In the genomic region with DNA sequence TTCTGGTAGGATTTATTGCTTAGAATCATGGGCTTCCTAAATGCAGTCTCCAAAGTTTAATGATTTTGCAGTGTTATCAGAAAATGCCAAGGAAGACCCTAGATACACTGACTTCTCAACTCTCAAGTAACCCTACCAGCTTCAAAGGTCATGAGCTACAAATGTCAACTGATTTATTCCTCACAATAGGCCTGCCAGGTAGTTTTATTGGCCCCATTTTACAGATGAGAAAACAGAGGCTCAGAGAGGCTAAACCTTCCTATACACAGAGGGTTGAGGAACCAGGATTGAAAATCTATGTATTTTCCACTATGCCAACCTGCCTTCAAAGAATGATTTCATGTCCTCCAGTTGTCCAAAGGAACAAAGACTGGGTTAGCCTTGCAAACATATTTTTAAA, we compare ENCODE assay signal across 18 cellular contexts.
A peak's percentile ranks its signal among the peaks of the same experiment; 100 is the strongest.
DNase-seq lines count a peak whose midpoint lies in the region; ATAC-seq and TF ChIP-seq lines count a peak whose summit lies in the region.
"Had no signal": no experiment of that assay in that cellular context is flagged by ENCODE, and none has a peak within 500 bp of the region (broad histone marks: within the 10 kb centered on the region; RNA-seq: fewer than 3 reads in every experiment).

No MANE protein-coding gene starts in this region.

- H3K4me3 ChIP-seq in GM23338 (peak overlapping the region; percentile 33), HUES64 (ENCODE audit: low read length) (peak overlapping the region; percentile 12), endodermal cell (ENCODE audit: low read length) (peak overlapping the region; percentile 64), iPS-20b (ENCODE audit: low read length) (peak overlapping the region; percentile 2; the same call in 1 of the 2 replicates)
- H3K4me3 ChIP-seq: A549, HAP-1 had no signal

- H3K4me1 Mint-ChIP-seq in GM23338 (peaks cover 47% of the 10 kb centered on the region), endodermal cell (peaks cover 22% of the 10 kb centered on the region)

- H3K27ac ChIP-seq in GM23338 (ENCODE audit: low read depth) (peak overlapping the region; percentile 87), HUES64 (ENCODE audit: low read depth, low read length) (peak overlapping the region; percentile 50; the same call in 1 of the 2 replicates), endodermal cell (ENCODE audit: low read depth, low read length) (no peak overlapping the region), iPS-20b (ENCODE audit: low read length) (no peak overlapping the region)
- H3K27ac ChIP-seq: 22Rv1, A549, C4-2B, HL-60 had no signal

- H3K4me3 Mint-ChIP-seq in GM23338 (peak overlapping the region; percentile 57; the same call in 1 of the 3 replicates), endodermal cell (peak overlapping the region; percentile 24)
- H3K4me3 Mint-ChIP-seq: CD4-positive, alpha-beta T cell had no signal

- peaks cover 21% of the 10 kb centered on the region for H3F3A ChIP-seq in GM23338 (replicated peaks; ENCODE audit: low read depth)

- H2AFZ ChIP-seq in GM23338: no peak overlapping the region

- peaks cover 57% of the 10 kb centered on the region for H3K4me1 ChIP-seq in GM23338 (ENCODE audit: insufficient read depth)
- H3K4me1 ChIP-seq in HUES64 (ENCODE audit: insufficient read depth, low read length): peaks cover 16% of the 10 kb centered on the region
- H3K4me1 ChIP-seq in endodermal cell (ENCODE audit: control insufficient read depth, insufficient read depth, low read length): no peaks in the 10 kb centered on the region
- H3K4me1 ChIP-seq in iPS-20b (ENCODE audit: insufficient read depth, low read length): peaks cover 21% of the 10 kb centered on the region; the same call in 1 of the 2 replicates
- H3K4me1 ChIP-seq: A549, Caco-2, HAP-1 had no signal

- DNase-seq in GM23338 (ENCODE audit: low spot score) (no peak), endodermal cell (no peak), hippocampal formation (lab: John Stamatoyannopoulos, UW) (no peak), erythroblast (lab: John Stamatoyannopoulos, UW) (no peak)
- DNase-seq: AML-193; Caco-2; CD4-positive, alpha-beta T cell; DMS79; GDM1; GOT3 had no signal

- TF ChIP-seq CTCF in GM23338 (conservative IDR thresholded peaks at IDR 0.05; ENCODE audit: low read depth in 2 of 2): no peak
- no peak for TF ChIP-seq CTCF in endodermal cell (conservative IDR thresholded peaks at IDR 0.05)

- H3K27me3 Mint-ChIP-seq in GM23338 (ENCODE audit: insufficient read depth, low read depth, poor library complexity) (peaks cover 15% of the 10 kb centered on the region), endodermal cell (ENCODE audit: insufficient read depth) (no peaks in the 10 kb centered on the region)

- no peak overlapping the region for H3K27ac Mint-ChIP-seq in GM23338
- peak overlapping the region; percentile 16 for H3K27ac Mint-ChIP-seq in endodermal cell
- H3K27ac Mint-ChIP-seq: CD4-positive, alpha-beta T cell had no signal

- H3K36me3 Mint-ChIP-seq in GM23338 (ENCODE audit: low read depth) (peaks cover 27% of the 10 kb centered on the region), endodermal cell (ENCODE audit: low read depth) (peaks cover 15% of the 10 kb centered on the region)

- peak overlapping the region; percentile 28 for H3K4me2 ChIP-seq in GM23338
- H3K4me2 ChIP-seq: A549 had no signal

- H4K20me1 ChIP-seq in GM23338 (replicated peaks; ENCODE audit: insufficient read depth): no peaks in the 10 kb centered on the region; the same call in 1 of the 2 replicates

- TF ChIP-seq POLR2A in erythroblast (IDR thresholded peaks at IDR 0.05; ENCODE audit: low read length): no peak

- no peaks in the 10 kb centered on the region for H3K27me3 ChIP-seq in GM23338 (ENCODE audit: insufficient read depth)
- H3K27me3 ChIP-seq in HUES64 (ENCODE audit: insufficient read depth, low read length): no peaks in the 10 kb centered on the region
- no peaks in the 10 kb centered on the region for H3K27me3 ChIP-seq in endodermal cell (ENCODE audit: control insufficient read depth, insufficient read depth, low read length, poor library complexity, severe bottlenecking)
- no peaks in the 10 kb centered on the region for H3K27me3 ChIP-seq in iPS-20b (ENCODE audit: insufficient read depth, low read length)

- H3K9me3 ChIP-seq in HUES64 (ENCODE audit: insufficient read depth, low read depth, low read length) (no peaks in the 10 kb centered on the region), endodermal cell (ENCODE audit: control insufficient read depth, low read length) (no peaks in the 10 kb centered on the region), iPS-20b (ENCODE audit: insufficient read depth, low read depth, low read length) (no peaks in the 10 kb centered on the region)
- H3K9me3 ChIP-seq: A549, Caco-2, HAP-1 had no signal

- ATAC-seq in GM23338 (no peak), HG03280 (IDR thresholded peaks at IDR 0.05; ENCODE audit: unreplicated experiment) (no peak)
- ATAC-seq: A549 had no signal

- no peaks in the 10 kb centered on the region for H3K9me2 ChIP-seq in GM23338 (ENCODE audit: insufficient read depth)

- H3K9me3 Mint-ChIP-seq in GM23338 (0 out of 3 replicates have a peak, but pooled peaks cover 2% of the 10 kb centered on the region), endodermal cell (no peaks in the 10 kb centered on the region)
- H3K9me3 Mint-ChIP-seq: CD4-positive, alpha-beta T cell had no signal

- H3K36me3 ChIP-seq in GM23338 (ENCODE audit: insufficient read depth): peaks cover 5% of the 10 kb centered on the region; the same call in 1 of the 2 replicates
- peaks cover 37% of the 10 kb centered on the region for H3K36me3 ChIP-seq in HUES64 (ENCODE audit: insufficient read depth, low read length)
- peaks cover 22% of the 10 kb centered on the region for H3K36me3 ChIP-seq in endodermal cell (ENCODE audit: control insufficient read depth, insufficient read depth, low read length)
- peaks cover 48% of the 10 kb centered on the region for H3K36me3 ChIP-seq in iPS-20b (ENCODE audit: insufficient read depth, low read depth, low read length)
- H3K36me3 ChIP-seq: HAP-1 had no signal

- H3K79me2 ChIP-seq in GM23338 (replicated peaks; ENCODE audit: insufficient read depth): peaks cover 22% of the 10 kb centered on the region

- H3K9ac ChIP-seq in HUES64 (ENCODE audit: low read depth, low read length): no peak overlapping the region; the same call in 1 of the 2 replicates
- no peak overlapping the region for H3K9ac ChIP-seq in endodermal cell (ENCODE audit: extremely low read depth, low read length, poor library complexity, severe bottlenecking)
- H3K9ac ChIP-seq in iPS-20b (ENCODE audit: low read depth, low read length): no peak overlapping the region

TF ChIP-seq in GM23338, 12 proteins besides CTCF, POLR2A, EP300 and RAD21:
- TF ChIP-seq, protein P1, sequence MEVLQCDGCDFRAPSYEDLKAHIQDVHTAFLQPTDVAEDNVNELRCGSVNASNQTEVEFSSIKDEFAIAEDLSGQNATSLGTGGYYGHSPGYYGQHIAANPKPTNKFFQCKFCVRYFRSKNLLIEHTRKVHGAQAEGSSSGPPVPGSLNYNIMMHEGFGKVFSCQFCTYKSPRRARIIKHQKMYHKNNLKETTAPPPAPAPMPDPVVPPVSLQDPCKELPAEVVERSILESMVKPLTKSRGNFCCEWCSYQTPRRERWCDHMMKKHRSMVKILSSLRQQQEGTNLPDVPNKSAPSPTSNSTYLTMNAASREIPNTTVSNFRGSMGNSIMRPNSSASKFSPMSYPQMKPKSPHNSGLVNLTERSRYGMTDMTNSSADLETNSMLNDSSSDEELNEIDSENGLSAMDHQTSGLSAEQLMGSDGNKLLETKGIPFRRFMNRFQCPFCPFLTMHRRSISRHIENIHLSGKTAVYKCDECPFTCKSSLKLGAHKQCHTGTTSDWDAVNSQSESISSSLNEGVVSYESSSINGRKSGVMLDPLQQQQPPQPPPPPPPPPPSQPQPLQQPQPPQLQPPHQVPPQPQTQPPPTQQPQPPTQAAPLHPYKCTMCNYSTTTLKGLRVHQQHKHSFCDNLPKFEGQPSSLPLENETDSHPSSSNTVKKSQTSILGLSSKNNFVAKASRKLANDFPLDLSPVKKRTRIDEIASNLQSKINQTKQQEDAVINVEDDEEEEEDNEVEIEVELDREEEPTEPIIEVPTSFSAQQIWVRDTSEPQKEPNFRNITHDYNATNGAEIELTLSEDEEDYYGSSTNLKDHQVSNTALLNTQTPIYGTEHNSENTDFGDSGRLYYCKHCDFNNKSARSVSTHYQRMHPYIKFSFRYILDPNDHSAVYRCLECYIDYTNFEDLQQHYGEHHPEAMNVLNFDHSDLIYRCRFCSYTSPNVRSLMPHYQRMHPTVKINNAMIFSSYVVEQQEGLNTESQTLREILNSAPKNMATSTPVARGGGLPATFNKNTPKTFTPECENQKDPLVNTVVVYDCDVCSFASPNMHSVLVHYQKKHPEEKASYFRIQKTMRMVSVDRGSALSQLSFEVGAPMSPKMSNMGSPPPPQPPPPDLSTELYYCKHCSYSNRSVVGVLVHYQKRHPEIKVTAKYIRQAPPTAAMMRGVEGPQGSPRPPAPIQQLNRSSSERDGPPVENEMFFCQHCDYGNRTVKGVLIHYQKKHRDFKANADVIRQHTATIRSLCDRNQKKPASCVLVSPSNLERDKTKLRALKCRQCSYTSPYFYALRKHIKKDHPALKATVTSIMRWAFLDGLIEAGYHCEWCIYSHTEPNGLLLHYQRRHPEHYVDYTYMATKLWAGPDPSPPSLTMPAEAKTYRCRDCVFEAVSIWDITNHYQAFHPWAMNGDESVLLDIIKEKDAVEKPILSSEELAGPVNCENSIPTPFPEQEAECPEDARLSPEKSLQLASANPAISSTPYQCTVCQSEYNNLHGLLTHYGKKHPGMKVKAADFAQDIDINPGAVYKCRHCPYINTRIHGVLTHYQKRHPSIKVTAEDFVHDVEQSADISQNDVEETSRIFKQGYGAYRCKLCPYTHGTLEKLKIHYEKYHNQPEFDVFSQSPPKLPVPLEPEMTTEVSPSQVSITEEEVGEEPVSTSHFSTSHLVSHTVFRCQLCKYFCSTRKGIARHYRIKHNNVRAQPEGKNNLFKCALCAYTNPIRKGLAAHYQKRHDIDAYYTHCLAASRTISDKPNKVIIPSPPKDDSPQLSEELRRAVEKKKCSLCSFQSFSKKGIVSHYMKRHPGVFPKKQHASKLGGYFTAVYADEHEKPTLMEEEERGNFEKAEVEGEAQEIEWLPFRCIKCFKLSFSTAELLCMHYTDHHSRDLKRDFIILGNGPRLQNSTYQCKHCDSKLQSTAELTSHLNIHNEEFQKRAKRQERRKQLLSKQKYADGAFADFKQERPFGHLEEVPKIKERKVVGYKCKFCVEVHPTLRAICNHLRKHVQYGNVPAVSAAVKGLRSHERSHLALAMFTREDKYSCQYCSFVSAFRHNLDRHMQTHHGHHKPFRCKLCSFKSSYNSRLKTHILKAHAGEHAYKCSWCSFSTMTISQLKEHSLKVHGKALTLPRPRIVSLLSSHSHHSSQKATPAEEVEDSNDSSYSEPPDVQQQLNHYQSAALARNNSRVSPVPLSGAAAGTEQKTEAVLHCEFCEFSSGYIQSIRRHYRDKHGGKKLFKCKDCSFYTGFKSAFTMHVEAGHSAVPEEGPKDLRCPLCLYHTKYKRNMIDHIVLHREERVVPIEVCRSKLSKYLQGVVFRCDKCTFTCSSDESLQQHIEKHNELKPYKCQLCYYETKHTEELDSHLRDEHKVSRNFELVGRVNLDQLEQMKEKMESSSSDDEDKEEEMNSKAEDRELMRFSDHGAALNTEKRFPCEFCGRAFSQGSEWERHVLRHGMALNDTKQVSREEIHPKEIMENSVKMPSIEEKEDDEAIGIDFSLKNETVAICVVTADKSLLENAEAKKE (CRISPR knock-in tag; IDR thresholded peaks at IDR 0.05): no peak

Comparison
In these comparisons a context has a peak if more than half of its experiments do, and no peak if none do; other contexts are left out.
1. H3K27ac ChIP-seq: peak in GM23338 (single experiment) and HUES64 (single experiment); none in endodermal cell (single experiment) and iPS-20b (single experiment).
2. H3K4me3 ChIP-seq: peak in every context shown above with its lines; median percentile 64 in endodermal cell; 33 in GM23338; 12 in HUES64; 2 in iPS-20b.